In genomic region chr15:90757461-90757860, GRCh38 we compare ENCODE assay signal across 1 cellular context.
TF ChIP-seq lines count a peak whose summit lies in the region.

No MANE protein-coding gene starts in this region.

TF ChIP-seq in HepG2, 621 proteins besides CTCF, POLR2A, EP300 and RAD21:
- TF ChIP-seq ZBTB38 (CRISPR knock-in tag; IDR thresholded peaks at IDR 0.05) (no peak), MIXL1 (CRISPR knock-in tag; IDR thresholded peaks at IDR 0.05) (no peak), UBTF (CRISPR knock-in tag; IDR thresholded peaks at IDR 0.05) (no peak), ZNF24 (IDR thresholded peaks at IDR 0.05) (no peak), HNRNPK (IDR thresholded peaks at IDR 0.05; ENCODE audit: low read depth, low read length, poor library complexity, severe bottlenecking) (no peak), PRDM4 (CRISPR knock-in tag; IDR thresholded peaks at IDR 0.05; ENCODE audit: borderline replicate concordance) (no peak), ZNF296 (CRISPR knock-in tag; conservative IDR thresholded peaks at IDR 0.05) (no peak), GPN1 (CRISPR knock-in tag; IDR thresholded peaks at IDR 0.05; ENCODE audit: borderline replicate concordance) (no peak), BORCS8-MEF2B (CRISPR knock-in tag; IDR thresholded peaks at IDR 0.05) (no peak), ZNF674 (CRISPR knock-in tag; IDR thresholded peaks at IDR 0.05; ENCODE audit: low read depth) (no peak), TAF1 (CRISPR knock-in tag; IDR thresholded peaks at IDR 0.05) (no peak), ZFAT (CRISPR knock-in tag; conservative IDR thresholded peaks at IDR 0.05) (no peak), ZNF841 (CRISPR knock-in tag; IDR thresholded peaks at IDR 0.05; ENCODE audit: borderline replicate concordance) (no peak), ZNF496 (CRISPR knock-in tag; IDR thresholded peaks at IDR 0.05; ENCODE audit: insufficient replicate concordance) (no peak), POGK (CRISPR knock-in tag; conservative IDR thresholded peaks at IDR 0.05) (no peak), MED1 (CRISPR knock-in tag; IDR thresholded peaks at IDR 0.05) (no peak), ZNF781 (CRISPR knock-in tag; IDR thresholded peaks at IDR 0.05; ENCODE audit: borderline replicate concordance, not compliant biosample characterization) (no peak)
